8 cellular contexts compared by ENCODE assay signal in the genomic region with DNA sequence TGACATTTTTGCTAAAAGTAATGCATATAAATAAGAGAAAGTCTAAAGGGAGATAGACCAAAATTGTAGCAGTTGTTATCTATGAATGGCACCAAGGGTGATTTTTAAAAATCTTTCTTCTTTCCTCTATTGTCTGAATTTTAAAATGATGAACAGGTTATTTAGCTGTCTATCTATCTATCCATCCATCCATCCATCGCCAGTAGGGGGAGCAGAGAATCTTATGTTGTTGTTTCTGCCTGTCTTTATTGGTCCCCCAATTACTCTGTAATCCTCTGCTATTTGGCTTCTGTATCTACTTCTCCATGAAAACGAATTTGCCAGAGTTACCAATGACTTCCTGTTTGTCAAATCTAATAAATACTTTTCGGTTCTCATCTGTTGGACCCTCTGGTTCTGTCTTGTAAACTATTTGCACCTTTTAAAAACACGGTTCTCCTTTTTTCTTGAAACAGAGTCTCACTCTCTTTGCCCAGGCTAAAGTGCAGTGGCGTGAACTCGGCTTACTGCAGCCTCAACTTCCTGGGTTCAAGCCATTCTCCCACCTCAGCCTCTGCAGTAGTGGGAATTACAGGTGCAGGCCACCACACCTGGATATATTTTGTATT.
A peak's percentile ranks its signal among the peaks of the same experiment; 100 is the strongest.
DNase-seq lines count a peak whose midpoint lies in the region; ATAC-seq and TF ChIP-seq lines count a peak whose summit lies in the region.

No MANE protein-coding gene starts in this region.

- TF ChIP-seq CTCF in WI38 (IDR thresholded peaks at IDR 0.05; ENCODE audit: low read depth, low read length) (peak; percentile 44; the same call in 1 of the 2 replicates), left ventricle myocardium inferior (IDR thresholded peaks at IDR 0.05; ENCODE audit: borderline replicate concordance) (peak; percentile 78), thoracic aorta (IDR thresholded peaks at IDR 0.05) (peak; percentile 17)

- ATAC-seq in thoracic aorta (ENCODE audit: insufficient number of reproducible peaks, low FRiP score, low read depth) (no peak), HG02840 (IDR thresholded peaks at IDR 0.05; ENCODE audit: low FRiP score, unreplicated experiment) (no peak)

- intact Hi-C loops in left ventricle myocardium inferior (cut with micrococcal nuclease): no loop called here

- no peaks in the 10 kb centered on the region for H3K27me3 ChIP-seq in H7 (ENCODE audit: control insufficient read depth, insufficient read depth, low read length)
- no peaks in the 10 kb centered on the region for H3K27me3 ChIP-seq in left ventricle myocardium inferior (ENCODE audit: low read depth)
- H3K27me3 ChIP-seq in thoracic aorta (replicated peaks; ENCODE audit: insufficient read depth): no peaks in the 10 kb centered on the region

- H3K4me3 ChIP-seq in H7 (ENCODE audit: insufficient read depth, low read depth, low read length) (no peak overlapping the region), WI38 (ENCODE audit: low read depth, low read length) (no peak overlapping the region), left ventricle myocardium inferior (no peak overlapping the region), thoracic aorta (no peak overlapping the region)

- no peaks in the 10 kb centered on the region for H3K36me3 ChIP-seq in H7 (replicated peaks; ENCODE audit: control insufficient read depth, insufficient read depth, low read length)
- H3K36me3 ChIP-seq in left ventricle myocardium inferior: no peaks in the 10 kb centered on the region
- H3K36me3 ChIP-seq in thoracic aorta: no peaks in the 10 kb centered on the region

- H3K27ac ChIP-seq in left ventricle myocardium inferior (replicated peaks) (no peak overlapping the region), thoracic aorta (no peak overlapping the region)

- DNase-seq in DMS153 treated with DMSO at 0.1 percent for 48 hours (lab: John Stamatoyannopoulos, UW; ENCODE audit: unreplicated experiment) (peak; percentile 16), DMS153 (lab: John Stamatoyannopoulos, UW) (no peak), H7 (peak; percentile 15), NCI-H1694 (lab: John Stamatoyannopoulos, UW) (peak; percentile 45), left ventricle myocardium inferior (no peak), thoracic aorta (ENCODE audit: low spot score) (no peak)

- H3K4me1 ChIP-seq in left ventricle myocardium inferior: peaks cover 5% of the 10 kb centered on the region
- H3K4me1 ChIP-seq in thoracic aorta (ENCODE audit: control insufficient read depth in 1 of 2, low read depth in 2 of 2): peaks cover 0 to 5% of the 10 kb centered on the region in 2 donors

- H3K9me3 ChIP-seq in left ventricle myocardium inferior (replicated peaks): no peaks in the 10 kb centered on the region
- H3K9me3 ChIP-seq in thoracic aorta: no peaks in the 10 kb centered on the region

Comparison
In these comparisons a context has a peak if more than half of its experiments do, and no peak if none do; other contexts are left out.
1. DNase-seq: peak in DMS153 treated with DMSO at 0.1 percent for 48 hours (single experiment), H7 (single experiment) and NCI-H1694 (single experiment); none in DMS153 (single experiment), left ventricle myocardium inferior (single experiment) and thoracic aorta (single experiment).
2. CTCF ChIP-seq: peak in every context shown above with its lines; median percentile 78 in left ventricle myocardium inferior; 44 in WI38; 17 in thoracic aorta.